Comparison of ENCODE assay signal across 10 cellular contexts in genomic region chr18:3061581-3062416, GRCh38. TPM values are rescaled to one million over a fixed set of nuclear protein-coding genes. Genes with fewer than 3 reads are reported as not detected.
DNase-seq lines count a peak whose midpoint lies in the region; ATAC-seq and TF ChIP-seq lines count a peak whose summit lies in the region.
"Had no signal": no experiment of that assay in that cellular context is flagged by ENCODE, and none has a peak within 500 bp of the region (broad histone marks: within the 10 kb centered on the region; RNA-seq: fewer than 3 reads in every experiment).

No MANE protein-coding gene starts in this region.

- H3K27ac Mint-ChIP-seq in CD8-positive, alpha-beta T cell, result peak overlapping the region; percentile 93
- H3K27ac Mint-ChIP-seq in IgD-negative memory B cell (peak overlapping the region; percentile 61 to 97 (median 89)), nephron (peak overlapping the region; percentile 22 to 35 (median 24)), HFFc6 (no peak overlapping the region)
- H3K27ac Mint-ChIP-seq in activated naive CD4-positive, alpha-beta T cell treated with anti-CD3 and anti-CD28 coated beads, Interleukin-2, amount 10 ng/mL, durations not matched to agents 7 days and 5 days, result peak overlapping the region; percentile 100

- peak overlapping the region; percentile 88 for H3K27ac ChIP-seq in CD8-positive, alpha-beta T cell (ENCODE audit: low read depth, low read length)
- H3K27ac ChIP-seq: thoracic aorta had no signal

- CTCF ChIA-PET in CD8-positive, alpha-beta T cell (lab: Charles Lee), result interaction anchor here (0.7 to 6.5 kb wide), 37 partner anchors 9 to 185 kb away, joined by 3 to 150 read pairs (median 5); partner anchors contain the start of gene MYL12A
- CTCF ChIA-PET in activated naive CD4-positive, alpha-beta T cell treated with anti-CD3 and anti-CD28 coated beads, Interleukin-2, amount 10 ng/mL, durations not matched to agents 7 days and 5 days (lab: Charles Lee), result interaction anchor here (0.7 to 8.0 kb wide), 29 partner anchors 13 to 185 kb away, joined by 3 to 253 read pairs (median 7); partner anchors contain the start of genes LPIN2 and MYL12A

- peaks cover under 1% of the 10 kb centered on the region for H3K36me3 Mint-ChIP-seq in CD8-positive, alpha-beta T cell
- no peaks in the 10 kb centered on the region for H3K36me3 Mint-ChIP-seq in IgD-negative memory B cell
- no peaks in the 10 kb centered on the region for H3K36me3 Mint-ChIP-seq in activated naive CD4-positive, alpha-beta T cell treated with anti-CD3 and anti-CD28 coated beads, Interleukin-2, amount 10 ng/mL, durations not matched to agents 7 days and 5 days
- no peaks in the 10 kb centered on the region for H3K36me3 Mint-ChIP-seq in nephron (ENCODE audit: low read depth)
- no peaks in the 10 kb centered on the region for H3K36me3 Mint-ChIP-seq in HFFc6 (ENCODE audit: low read depth)

- no peaks in the 10 kb centered on the region for H3K9me3 ChIP-seq in CD8-positive, alpha-beta T cell (ENCODE audit: low read length)
- H3K9me3 ChIP-seq: thoracic aorta had no signal

- peak; percentile 31 for ATAC-seq in CD8-positive, alpha-beta T cell

- intact Hi-C loops in CD8-positive, alpha-beta T cell (cut with DNase I, micrococcal nuclease), result loop anchor here (1.0 to 10.0 kb wide), 7 partner anchors 36 to 533 kb away; partner anchors contain the start of genes LPIN2 (in 2 of the 2), MYL12A (in 2 of the 2) and TGIF1 (in 1 of the 2)

- peaks cover 63% of the 10 kb centered on the region for H3K4me1 ChIP-seq in CD8-positive, alpha-beta T cell (ENCODE audit: insufficient read depth, low read length)

- H3K36me3 ChIP-seq in CD8-positive, alpha-beta T cell (ENCODE audit: insufficient read depth, low read length), result no peaks in the 10 kb centered on the region
- H3K36me3 ChIP-seq: thoracic aorta had no signal

- H3K4me1 Mint-ChIP-seq in CD8-positive, alpha-beta T cell (ENCODE audit: low read depth), result peaks cover 64% of the 10 kb centered on the region
- H3K4me1 Mint-ChIP-seq in IgD-negative memory B cell (peaks cover 25 to 27% (median 27%) of the 10 kb centered on the region in 3 donors), nephron (peaks cover 30% of the 10 kb centered on the region), HFFc6 (ENCODE audit: low read depth) (peaks cover 14% of the 10 kb centered on the region)
- peaks cover 73% of the 10 kb centered on the region for H3K4me1 Mint-ChIP-seq in activated naive CD4-positive, alpha-beta T cell treated with anti-CD3 and anti-CD28 coated beads, Interleukin-2, amount 10 ng/mL, durations not matched to agents 7 days and 5 days

- POLR2A ChIA-PET in CD8-positive, alpha-beta T cell (lab: Charles Lee), result interaction anchor here (0.5 to 4.2 kb wide), 17 partner anchors 11 to 523 kb away, joined by 3 to 21 read pairs (median 3); partner anchors contain the start of genes LPIN2 and MYL12A

- H3K9me3 Mint-ChIP-seq in CD8-positive, alpha-beta T cell, result no peaks in the 10 kb centered on the region
- no peaks in the 10 kb centered on the region for H3K9me3 Mint-ChIP-seq in IgD-negative memory B cell
- no peaks in the 10 kb centered on the region for H3K9me3 Mint-ChIP-seq in activated naive CD4-positive, alpha-beta T cell treated with anti-CD3 and anti-CD28 coated beads, Interleukin-2, amount 10 ng/mL, durations not matched to agents 7 days and 5 days
- no peaks in the 10 kb centered on the region for H3K9me3 Mint-ChIP-seq in nephron
- no peaks in the 10 kb centered on the region for H3K9me3 Mint-ChIP-seq in HFFc6

- H3K27me3 Mint-ChIP-seq in CD8-positive, alpha-beta T cell (ENCODE audit: low read depth), result no peaks in the 10 kb centered on the region
- no peaks in the 10 kb centered on the region for H3K27me3 Mint-ChIP-seq in IgD-negative memory B cell
- H3K27me3 Mint-ChIP-seq in activated naive CD4-positive, alpha-beta T cell treated with anti-CD3 and anti-CD28 coated beads, Interleukin-2, amount 10 ng/mL, durations not matched to agents 7 days and 5 days, result no peaks in the 10 kb centered on the region
- peaks cover 3% of the 10 kb centered on the region for H3K27me3 Mint-ChIP-seq in nephron (ENCODE audit: low read depth)
- H3K27me3 Mint-ChIP-seq in HFFc6 (ENCODE audit: insufficient read depth), result peaks cover 5% of the 10 kb centered on the region

- H3K27me3 ChIP-seq in CD8-positive, alpha-beta T cell (ENCODE audit: insufficient read depth, low read length), result no peaks in the 10 kb centered on the region

- peak overlapping the region; percentile 5 for H3K4me3 ChIP-seq in CD8-positive, alpha-beta T cell (ENCODE audit: low read depth, low read length)

- DNase-seq in CD8-positive, alpha-beta T cell, result peak in 6 of 7 experiments; percentile 16 to 62 (median 36)
- DNase-seq in activated naive CD4-positive, alpha-beta T cell treated with anti-CD3 and anti-CD28 coated beads, Interleukin-2, amount 10 ng/mL, durations not matched to agents 7 days and 5 days, result peak; percentile 67
- no peak for DNase-seq in retina
- no peak for DNase-seq in HFFc6
- DNase-seq in NCI-H526 (lab: John Stamatoyannopoulos, UW), result no peak
- no peak for DNase-seq in DMS79 (lab: John Stamatoyannopoulos, UW)
- DNase-seq: NCI-H748 treated with DMSO at 0.1 percent for 48 hours had no signal

- peak overlapping the region; percentile 61 for H3K4me3 Mint-ChIP-seq in CD8-positive, alpha-beta T cell
- peak overlapping the region in 3 of 4 donors; percentile 33 to 72 (median 47) for H3K4me3 Mint-ChIP-seq in IgD-negative memory B cell
- peak overlapping the region; percentile 65 for H3K4me3 Mint-ChIP-seq in activated naive CD4-positive, alpha-beta T cell treated with anti-CD3 and anti-CD28 coated beads, Interleukin-2, amount 10 ng/mL, durations not matched to agents 7 days and 5 days
- no peak overlapping the region for H3K4me3 Mint-ChIP-seq in nephron
- H3K4me3 Mint-ChIP-seq in HFFc6, result no peak overlapping the region

- no peak for TF ChIP-seq CTCF in CD8-positive, alpha-beta T cell (IDR thresholded peaks at IDR 0.05)
- TF ChIP-seq CTCF in nephron (IDR thresholded peaks at IDR 0.05; ENCODE audit: unreplicated experiment in 3 of 3) (no peak), HFFc6 (IDR thresholded peaks at IDR 0.05) (no peak)

RNA-seq across cellular contexts. Expression of gene LPIN2, which starts 48.9 kb away (rescaled TPM):
- total RNA-seq in CD8-positive, alpha-beta T cell, result 10 to 100 TPM; 50.3 to 50.9 TPM
- 8.8 TPM for polyA plus RNA-seq in IgD-negative memory B cell
- 10 to 100 TPM; 24.6 to 27.7 (median 26.3) TPM for total RNA-seq in HFFc6 (2021; fragmentation: NEBNext Ultra II Directional; extraction: Animal tissue kit (Norgen Biotek cat#: 25700))

Comparison
In these comparisons a context has a peak if more than half of its experiments do, and no peak if none do; other contexts are left out.
1. DNase-seq: peak in CD8-positive, alpha-beta T cell (6 of 7) and activated naive CD4-positive, alpha-beta T cell treated with anti-CD3 and anti-CD28 coated beads, Interleukin-2, amount 10 ng/mL, durations not matched to agents 7 days and 5 days (single experiment); none in retina (single experiment), HFFc6 (single experiment), NCI-H526 (0 of 2) and DMS79 (single experiment).
2. H3K4me3 Mint-ChIP-seq: peak in CD8-positive, alpha-beta T cell (single experiment), IgD-negative memory B cell (3 of 4) and activated naive CD4-positive, alpha-beta T cell treated with anti-CD3 and anti-CD28 coated beads, Interleukin-2, amount 10 ng/mL, durations not matched to agents 7 days and 5 days (single experiment); none in nephron (0 of 3) and HFFc6 (single experiment).